10 cellular contexts compared by ENCODE assay signal in the genomic region with DNA sequence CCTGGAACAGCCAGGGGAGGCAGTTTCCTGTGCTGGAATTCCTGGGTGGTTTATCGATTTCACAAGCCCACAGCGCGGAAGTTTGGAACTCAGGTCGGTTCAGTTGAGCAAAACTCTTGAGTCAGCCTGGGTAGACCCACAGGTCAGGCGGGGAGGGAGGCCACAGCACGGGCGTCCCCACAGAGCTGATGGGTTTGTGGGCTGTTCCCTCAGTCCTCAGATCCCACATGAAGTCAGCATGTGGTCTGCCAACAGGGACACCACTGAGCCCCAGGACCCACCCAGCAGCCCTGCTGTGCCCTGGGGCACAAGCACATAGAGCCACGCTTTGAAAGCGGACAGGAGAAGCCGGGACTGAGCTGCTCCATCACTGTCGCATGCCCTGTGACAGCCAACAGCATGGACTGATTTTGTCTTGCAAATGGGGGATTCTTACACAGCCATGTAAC. TPM values are rescaled to one million over a fixed set of nuclear protein-coding genes. Genes with fewer than 3 reads are reported as not detected.
DNase-seq lines count a peak whose midpoint lies in the region; ATAC-seq and TF ChIP-seq lines count a peak whose summit lies in the region.
"Had no signal": no experiment of that assay in that cellular context is flagged by ENCODE, and none has a peak within 500 bp of the region (broad histone marks: within the 10 kb centered on the region; RNA-seq: fewer than 3 reads in every experiment).

No MANE protein-coding gene starts in this region.

- ATAC-seq in GM19455 (IDR thresholded peaks at IDR 0.05; ENCODE audit: unreplicated experiment) = peak; percentile 34

- no peak overlapping the region for H3K4me3 ChIP-seq in fibroblast of the aortic adventitia (ENCODE audit: low read depth, low read length)

- no peak for TF ChIP-seq CTCF in fibroblast of the aortic adventitia (IDR thresholded peaks at IDR 0.05; ENCODE audit: insufficient read depth, low read length)

- DNase-seq in AG20443 (ENCODE audit: low spot score) (peak; percentile 38), LHCN-M2 (ENCODE audit: low read depth) (peak; percentile 78), fibroblast of the aortic adventitia (ENCODE audit: low read depth) (peak; percentile 25), NCI-H1092 treated with DMSO at 0.1 percent for 48 hours (lab: John Stamatoyannopoulos, UW) (no peak), T-helper 2 cell (no peak), NOMO-1 treated with DMSO at 0.1 percent for 48 hours (lab: John Stamatoyannopoulos, UW; ENCODE audit: unreplicated experiment) (no peak), DMS153 treated with DMSO at 0.1 percent for 48 hours (lab: John Stamatoyannopoulos, UW; ENCODE audit: unreplicated experiment) (no peak)
- DNase-seq: Caco-2, kidney glomerular epithelial cell had no signal

RNA-seq across cellular contexts. Expression of a gene that starts 17.4 kb away (rescaled TPM):
- total RNA-seq in LHCN-M2 (2014; rRNA removed) = not detected in 2 replicates
- 0.11 TPM for polyA plus RNA-seq in LHCN-M2 (2012)
- not detected in 2 replicates for total RNA-seq in fibroblast of the aortic adventitia (ENCODE audit: low replicate concordance)

Comparison
In these comparisons a context has a peak if more than half of its experiments do, and no peak if none do; other contexts are left out.
1. DNase-seq: peak in AG20443 (single experiment), LHCN-M2 (single experiment) and fibroblast of the aortic adventitia (single experiment); none in NCI-H1092 treated with DMSO at 0.1 percent for 48 hours (single experiment), T-helper 2 cell (0 of 5), NOMO-1 treated with DMSO at 0.1 percent for 48 hours (single experiment) and DMS153 treated with DMSO at 0.1 percent for 48 hours (single experiment).